ENCODE assay signal across 8 cellular contexts in genomic region chr18:40159141-40160017, GRCh38.
DNase-seq lines count a peak whose midpoint lies in the region; ATAC-seq, FAIRE-seq and TF ChIP-seq lines count a peak whose summit lies in the region.
"Had no signal": no experiment of that assay in that cellular context is flagged by ENCODE, and none has a peak within 500 bp of the region (broad histone marks: within the 10 kb centered on the region; RNA-seq: fewer than 3 reads in every experiment).

No MANE protein-coding gene starts in this region.

- TF ChIP-seq CTCF in HEK293 (tag by site-specific recombination; IDR thresholded peaks at IDR 0.05) (no peak), chondrocyte (IDR thresholded peaks at IDR 0.05) (peak; percentile 83), neural cell (IDR thresholded peaks at IDR 0.05; ENCODE audit: poor library complexity, severe bottlenecking) (peak; percentile 71)

- H3K9me3 Mint-ChIP-seq in chondrocyte (ENCODE audit: low read depth) = no peaks in the 10 kb centered on the region
- peaks cover 0 to 1% of the 10 kb centered on the region in 2 donors for H3K9me3 Mint-ChIP-seq in stimulated activated naive B cell treated with anti-CD40 and anti-IgM and Interleukin-4, amounts not matched to agents 10 μg/mL and 1 μg/mL and 100 μg/mL, for 72 hours

- no peaks in the 10 kb centered on the region for H3K27me3 Mint-ChIP-seq in chondrocyte (ENCODE audit: low read depth)
- H3K27me3 Mint-ChIP-seq in stimulated activated naive B cell treated with anti-CD40 and anti-IgM and Interleukin-4, amounts not matched to agents 10 μg/mL and 1 μg/mL and 100 μg/mL, for 72 hours = no peaks in the 10 kb centered on the region

- H3K36me3 ChIP-seq in HEK293 (ENCODE audit: control insufficient read depth in 2 of 2, insufficient read depth in 1 of 2, low read length in 2 of 2) (no peaks in the 10 kb centered on the region), neural cell (ENCODE audit: insufficient read depth, low read length) (no peaks in the 10 kb centered on the region)

- H3K4me2 ChIP-seq in neural cell (ENCODE audit: low read length) = no peak overlapping the region

- peak; percentile 77 for TF ChIP-seq RAD21 in neural cell (conservative IDR thresholded peaks at IDR 0.05)

- no peaks in the 10 kb centered on the region for H3F3A ChIP-seq in neural cell (ENCODE audit: insufficient read depth, low read length, poor library complexity, severe bottlenecking)

- no peak for ATAC-seq in stimulated activated naive B cell treated with anti-CD40 and anti-IgM and Interleukin-4, amounts not matched to agents 10 μg/mL and 1 μg/mL and 100 μg/mL, for 72 hours (replicated peaks)

- DNase-seq in NCI-H2227 treated with DMSO at 0.1 percent for 48 hours (lab: John Stamatoyannopoulos, UW) (peak; percentile 50), chondrocyte (ENCODE audit: low spot score) (no peak), GM19239 (ENCODE audit: insufficient read length, low spot score) (no peak)
- no peak for DNase-seq in stimulated activated naive B cell treated with anti-CD40 and anti-IgM and Interleukin-4, amounts not matched to agents 10 μg/mL and 1 μg/mL and 100 μg/mL, for 72 hours
- no peak for DNase-seq in activated CD4-positive, CD25-positive, alpha-beta regulatory T cell treated with anti-CD3 and anti-CD28 coated beads, Interleukin-2, amount 50 U/mL, for 72 hours

- H4K20me1 ChIP-seq in neural cell (ENCODE audit: insufficient read depth) = no peaks in the 10 kb centered on the region

- no peak overlapping the region for H3K4me3 Mint-ChIP-seq in chondrocyte (ENCODE audit: unreplicated experiment)
- no peak overlapping the region for H3K4me3 Mint-ChIP-seq in stimulated activated naive B cell treated with anti-CD40 and anti-IgM and Interleukin-4, amounts not matched to agents 10 μg/mL and 1 μg/mL and 100 μg/mL, for 72 hours

- H3K9me3 ChIP-seq in HEK293 (ENCODE audit: control insufficient read depth, insufficient read depth, low read depth, low read length) = no peaks in the 10 kb centered on the region
- H3K9me3 ChIP-seq in neural cell (ENCODE audit: low read length) = no peaks in the 10 kb centered on the region

- no peak for FAIRE-seq in GM19239 (lab: Jason Lieb, UNC)
- FAIRE-seq: TTC549 had no signal

- no peaks in the 10 kb centered on the region for H3K27me3 ChIP-seq in neural cell (ENCODE audit: insufficient read depth, low read depth, low read length)

- no peak overlapping the region for H3K27ac Mint-ChIP-seq in chondrocyte (ENCODE audit: unreplicated experiment)
- no peak overlapping the region for H3K27ac Mint-ChIP-seq in stimulated activated naive B cell treated with anti-CD40 and anti-IgM and Interleukin-4, amounts not matched to agents 10 μg/mL and 1 μg/mL and 100 μg/mL, for 72 hours

- H3K9ac ChIP-seq in neural cell (ENCODE audit: low read length) = no peak overlapping the region

- H2AFZ ChIP-seq in neural cell (ENCODE audit: low read depth, low read length) = no peak overlapping the region

- no peaks in the 10 kb centered on the region for H3K79me2 ChIP-seq in neural cell (replicated peaks; ENCODE audit: insufficient read depth, low read length)

- POLR2A ChIA-PET in HEK293 (lab: Yijun Ruan, JAX) = no interaction called here

- H3K9me2 ChIP-seq in neural cell (ENCODE audit: insufficient read depth, low read length) = no peaks in the 10 kb centered on the region

- no peak for TF ChIP-seq EP300 in neural cell (conservative IDR thresholded peaks at IDR 0.05; ENCODE audit: poor library complexity, severe bottlenecking)

- H3K4me3 ChIP-seq in HEK293 (ENCODE audit: low read depth, low read length) (no peak overlapping the region), neural cell (ENCODE audit: low read length) (no peak overlapping the region)

- H3K36me3 Mint-ChIP-seq in chondrocyte (ENCODE audit: low read depth) = no peaks in the 10 kb centered on the region
- H3K36me3 Mint-ChIP-seq in stimulated activated naive B cell treated with anti-CD40 and anti-IgM and Interleukin-4, amounts not matched to agents 10 μg/mL and 1 μg/mL and 100 μg/mL, for 72 hours = no peaks in the 10 kb centered on the region

- no peaks in the 10 kb centered on the region for H3K4me1 ChIP-seq in HEK293 (ENCODE audit: control insufficient read depth, insufficient read depth, low read length)

- H3K4me1 Mint-ChIP-seq in chondrocyte (ENCODE audit: low read depth) = peaks cover 4% of the 10 kb centered on the region
- H3K4me1 Mint-ChIP-seq in stimulated activated naive B cell treated with anti-CD40 and anti-IgM and Interleukin-4, amounts not matched to agents 10 μg/mL and 1 μg/mL and 100 μg/mL, for 72 hours = no peaks in the 10 kb centered on the region

- CTCF ChIA-PET in HEK293 (lab: Yijun Ruan, JAX) = interaction anchor here (0.6 to 1.6 kb wide), 12 partner anchors 9 to 1585 kb away, joined by 3 to 14 read pairs (median 3); no protein-coding TSS in a partner anchor

- H3K27ac ChIP-seq in HEK293 (ENCODE audit: extremely low read depth, low read depth, low read length) = no peak overlapping the region
- H3K27ac ChIP-seq in neural cell (ENCODE audit: low read length) = no peak overlapping the region

TF ChIP-seq in HEK293, 187 proteins besides CTCF, POLR2A, EP300 and RAD21:
- TF ChIP-seq ZNF138 (tag by site-specific recombination; IDR thresholded peaks at IDR 0.05; ENCODE audit: borderline replicate concordance) (no peak), ZNF654 (tag by site-specific recombination; IDR thresholded peaks at IDR 0.05; ENCODE audit: low read depth) (peak; percentile 32)

TF ChIP-seq in neural cell, 6 proteins besides CTCF, POLR2A, EP300 and RAD21:
- TF ChIP-seq SMC3 (conservative IDR thresholded peaks at IDR 0.05; ENCODE audit: poor library complexity) (peak; percentile 67), REST (IDR thresholded peaks at IDR 0.05; ENCODE audit: borderline replicate concordance) (no peak), MXI1 (conservative IDR thresholded peaks at IDR 0.05; ENCODE audit: poor library complexity, severe bottlenecking) (no peak)
